1 cellular context compared by ENCODE assay signal in the genomic region with DNA sequence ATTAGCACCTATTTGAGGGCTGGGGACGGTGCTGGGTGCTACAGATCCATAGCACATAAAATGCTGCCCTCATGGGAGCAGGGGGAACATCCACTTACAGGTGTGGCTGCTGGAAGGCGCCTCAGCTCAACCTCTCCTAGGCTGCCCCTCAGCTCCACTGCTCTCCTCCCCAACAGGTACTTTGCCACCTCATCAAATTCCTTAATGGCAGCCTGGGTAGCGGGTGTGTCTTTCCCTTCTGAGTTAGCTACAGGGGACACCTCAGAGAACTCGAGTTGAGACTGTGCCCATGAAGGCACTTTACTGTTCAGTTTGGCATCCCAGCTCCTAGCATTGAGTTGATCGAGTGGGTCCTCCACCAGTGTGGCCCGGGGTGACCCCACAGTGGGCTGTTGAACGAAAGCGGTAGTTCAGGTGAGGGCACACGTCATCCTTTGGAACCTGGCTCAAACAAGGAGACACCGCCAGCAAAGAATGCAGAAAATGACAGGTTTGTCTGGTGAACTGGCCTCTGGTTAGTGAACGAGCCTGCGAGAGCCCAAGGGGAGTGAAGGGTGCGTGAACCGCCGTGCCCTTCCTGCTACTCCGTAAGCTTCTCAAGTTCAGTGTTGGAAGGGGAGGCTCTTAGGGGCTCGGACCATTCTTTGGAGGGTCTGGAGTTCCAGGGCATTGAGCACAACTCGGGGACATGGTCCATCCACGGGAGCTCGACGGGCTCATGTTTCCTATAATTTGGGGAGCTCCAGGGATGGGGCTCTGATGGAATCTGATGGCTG.
TF ChIP-seq lines count a peak whose summit lies in the region.

No MANE protein-coding gene starts in this region.

TF ChIP-seq in H1, 55 proteins besides CTCF, POLR2A, EP300 and RAD21:
- TF ChIP-seq NANOG (IDR thresholded peaks at IDR 0.05; ENCODE audit: insufficient read depth, low read depth, low read length, poor library complexity, severe bottlenecking), result no peak
- no peak for TF ChIP-seq RFX5 (IDR thresholded peaks at IDR 0.05; ENCODE audit: borderline replicate concordance, low read depth, low read length)
- no peak for TF ChIP-seq SRF (IDR thresholded peaks at IDR 0.05; ENCODE audit: low read depth, low read length)
- TF ChIP-seq PHF8 (conservative IDR thresholded peaks at IDR 0.05; ENCODE audit: low read depth, low read length), result no peak
- TF ChIP-seq SIX5 (IDR thresholded peaks at IDR 0.05; ENCODE audit: low read depth, low read length), result no peak
- no peak for TF ChIP-seq TAF7 (optimal IDR thresholded peaks at IDR 0.05; ENCODE audit: borderline replicate concordance, low read depth, low read length)
- TF ChIP-seq KDM4A (IDR thresholded peaks at IDR 0.05; ENCODE audit: low read depth, low read length, severe bottlenecking), result no peak
- no peak for TF ChIP-seq NRF1 (IDR thresholded peaks at IDR 0.05; ENCODE audit: low read depth, low read length)
- no peak for TF ChIP-seq TBP (IDR thresholded peaks at IDR 0.05; ENCODE audit: low read depth, low read length)
- TF ChIP-seq GABPA (IDR thresholded peaks at IDR 0.05; ENCODE audit: borderline replicate concordance, insufficient read depth, low read length), result no peak
- TF ChIP-seq, protein P1, sequence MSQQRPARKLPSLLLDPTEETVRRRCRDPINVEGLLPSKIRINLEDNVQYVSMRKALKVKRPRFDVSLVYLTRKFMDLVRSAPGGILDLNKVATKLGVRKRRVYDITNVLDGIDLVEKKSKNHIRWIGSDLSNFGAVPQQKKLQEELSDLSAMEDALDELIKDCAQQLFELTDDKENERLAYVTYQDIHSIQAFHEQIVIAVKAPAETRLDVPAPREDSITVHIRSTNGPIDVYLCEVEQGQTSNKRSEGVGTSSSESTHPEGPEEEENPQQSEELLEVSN (IDR thresholded peaks at IDR 0.05), result no peak
- TF ChIP-seq TEAD4 (IDR thresholded peaks at IDR 0.05; ENCODE audit: low read depth, low read length), result no peak
- TF ChIP-seq CREB1 (IDR thresholded peaks at IDR 0.05), result no peak
- TF ChIP-seq POU5F1 (IDR thresholded peaks at IDR 0.05; ENCODE audit: low read depth, low read length), result no peak
- no peak for TF ChIP-seq YY1 (IDR thresholded peaks at IDR 0.05; ENCODE audit: low read depth, low read length)
TF ChIP-seq in H1: peak in this region for 0.
